Comparison of ENCODE assay signal across 21 cellular contexts in the genomic region with DNA sequence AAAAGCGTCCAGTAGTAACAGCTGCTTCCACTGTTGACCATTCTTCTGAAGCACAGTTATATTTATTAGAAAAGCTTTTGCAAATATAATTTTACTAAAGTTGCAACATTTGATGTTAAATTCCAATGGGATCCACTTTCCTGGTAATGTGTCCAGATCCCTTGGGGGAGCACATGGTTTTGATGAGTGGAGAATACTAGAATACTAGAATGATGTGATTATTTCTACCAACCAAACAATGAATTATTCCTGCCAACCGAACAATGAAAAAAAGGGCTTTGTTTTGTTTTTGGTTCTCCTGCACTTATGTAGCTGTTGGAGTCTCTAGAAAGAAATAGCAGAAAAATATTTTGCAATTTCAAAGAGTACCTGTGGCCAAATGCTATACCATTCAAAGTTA. TPM values are rescaled to one million over a fixed set of nuclear protein-coding genes. Genes with fewer than 3 reads are reported as not detected.
DNase-seq lines count a peak whose midpoint lies in the region; ATAC-seq and TF ChIP-seq lines count a peak whose summit lies in the region.
"Had no signal": no experiment of that assay in that cellular context is flagged by ENCODE, and none has a peak within 500 bp of the region (broad histone marks: within the 10 kb centered on the region; RNA-seq: fewer than 3 reads in every experiment).

No MANE protein-coding gene starts in this region.

- intact Hi-C loops in prostate gland (cut with DNase I) (no loop called here), uterus (cut with DNase I; ENCODE audit: low total_unique reads) (no loop called here)

- H3K27me3 ChIP-seq in prostate gland (replicated peaks; ENCODE audit: insufficient read depth) (no peaks in the 10 kb centered on the region), uterus (no peaks in the 10 kb centered on the region)
- H3K27me3 ChIP-seq: BLaER1 had no signal

- no peak for TF ChIP-seq POLR2A in prostate gland (IDR thresholded peaks at IDR 0.05)
- TF ChIP-seq POLR2A in uterus (IDR thresholded peaks at IDR 0.05), result no peak

- H3K27ac ChIP-seq in angular gyrus (ENCODE audit: low read depth, low read length) (peak overlapping the region; percentile 39), prostate gland (peak overlapping the region; percentile 10 to 62), uterus (peak overlapping the region; percentile 91 to 92)
- H3K27ac ChIP-seq: A549, BLaER1 had no signal

- peak; percentile 84 for DNase-seq in fibroblast of gingiva (ENCODE audit: low read depth)
- no peak for DNase-seq in prostate gland (ENCODE audit: low spot score)
- DNase-seq in uterus, result no peak
- no peak for DNase-seq in medulla oblongata (ENCODE audit: extremely low spot score)
- no peak for DNase-seq in NCI-H82 (lab: John Stamatoyannopoulos, UW)
- DNase-seq: Calu3; CD4-positive, alpha-beta memory T cell; GOT3; MM.1S; NCI-H1092; NCI-H1436 treated with DMSO at 0.1 percent for 48 hours; NCI-H2029; NCI-H345; NCI-H524 treated with DMSO at 0.1 percent for 48 hours; RPMI8226 had no signal

- H3K4me1 ChIP-seq in prostate gland (replicated peaks) (no peaks in the 10 kb centered on the region), uterus (no peaks in the 10 kb centered on the region)

- ATAC-seq in HG03457 (IDR thresholded peaks at IDR 0.05; ENCODE audit: unreplicated experiment), result no peak
- ATAC-seq: A549, HCT116, PC-3 had no signal

- no peak for TF ChIP-seq CTCF in prostate gland (IDR thresholded peaks at IDR 0.05)
- TF ChIP-seq CTCF in uterus (IDR thresholded peaks at IDR 0.05), result no peak

- H3K36me3 ChIP-seq in prostate gland (no peaks in the 10 kb centered on the region), uterus (no peaks in the 10 kb centered on the region)
- H3K36me3 ChIP-seq: BLaER1 had no signal

- 84% methylated on average over 2 of the region's 2 CpGs for WGBS in prostate gland

- H3K9me3 ChIP-seq in prostate gland (no peaks in the 10 kb centered on the region), uterus (no peaks in the 10 kb centered on the region)
- H3K9me3 ChIP-seq: A549, BLaER1 had no signal

- H3K4me3 ChIP-seq in prostate gland (no peak overlapping the region), uterus (no peak overlapping the region)
- H3K4me3 ChIP-seq: A549, BLaER1 had no signal

RNA-seq across cellular contexts. Expression of gene BPGM, which starts 59.1 kb away (rescaled TPM):
- total RNA-seq in prostate gland (10 to 100 TPM; 18.3 to 18.7 TPM), uterus (10 to 100 TPM; 11.0 to 57.4 (median 15.0) TPM)

Comparison
In these comparisons a context has a peak if more than half of its experiments do, and no peak if none do; other contexts are left out.
1. H3K27ac ChIP-seq: peak in every context shown above with its lines; median percentile 92 in uterus; 39 in angular gyrus; 36 in prostate gland.